ENCODE assay signal across 1 cellular context in genomic region chrX:129761596-129761995, GRCh38.
TF ChIP-seq lines count a peak whose summit lies in the region.

No MANE protein-coding gene starts in this region.

TF ChIP-seq in WTC11, 78 proteins besides CTCF, POLR2A, EP300 and RAD21 (continued from another document):
- TF ChIP-seq, protein P1, sequence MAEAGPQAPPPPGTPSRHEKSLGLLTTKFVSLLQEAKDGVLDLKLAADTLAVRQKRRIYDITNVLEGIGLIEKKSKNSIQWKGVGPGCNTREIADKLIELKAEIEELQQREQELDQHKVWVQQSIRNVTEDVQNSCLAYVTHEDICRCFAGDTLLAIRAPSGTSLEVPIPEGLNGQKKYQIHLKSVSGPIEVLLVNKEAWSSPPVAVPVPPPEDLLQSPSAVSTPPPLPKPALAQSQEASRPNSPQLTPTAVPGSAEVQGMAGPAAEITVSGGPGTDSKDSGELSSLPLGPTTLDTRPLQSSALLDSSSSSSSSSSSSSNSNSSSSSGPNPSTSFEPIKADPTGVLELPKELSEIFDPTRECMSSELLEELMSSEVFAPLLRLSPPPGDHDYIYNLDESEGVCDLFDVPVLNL (CRISPR knock-in tag; IDR thresholded peaks at IDR 0.05; ENCODE audit: borderline replicate concordance, low read depth): no peak
